ENCODE assay signal across 7 cellular contexts in genomic region chr21:45404726-45405270, GRCh38. TPM values are rescaled to one million over a fixed set of nuclear protein-coding genes. Genes with fewer than 3 reads are reported as not detected.
DNase-seq lines count a peak whose midpoint lies in the region; ATAC-seq, FAIRE-seq and TF ChIP-seq lines count a peak whose summit lies in the region.

COL18A1 (plus strand) TSS chr21:45405165; CDS start chr21:45405231, 66 bp downstream.

- H3K56ac ChIP-seq in H9 (ENCODE audit: insufficient read length, low read depth, low read length) = no peak within 1 kb of the TSS

- no peaks in the 10 kb centered on the region for H3K36me3 ChIP-seq in mammary epithelial cell (ENCODE audit: insufficient read depth, low read length)
- H3K36me3 ChIP-seq in keratinocyte (ENCODE audit: control insufficient read depth in 2 of 2, extremely low read depth in 1 of 2, insufficient read depth in 2 of 2, low read length in 2 of 2) = no peaks in the 10 kb centered on the region

- no peaks in the 10 kb centered on the region for H3K9me3 ChIP-seq in H9 (ENCODE audit: control insufficient read depth, low read depth, low read length)
- peaks cover 11% of the 10 kb centered on the region for H3K9me3 ChIP-seq in mammary epithelial cell (replicated peaks; ENCODE audit: insufficient read depth, low read length)
- peaks cover 2% of the 10 kb centered on the region for H3K9me3 ChIP-seq in keratinocyte (ENCODE audit: control insufficient read depth, low read depth, low read length)

- no peak within 1 kb of the TSS for H2BK12ac ChIP-seq in H9 (ENCODE audit: insufficient read length, low read depth, low read length)

- H3K79me2 ChIP-seq in H9 (ENCODE audit: insufficient read depth, low read length) (peaks cover 25% of the 10 kb centered on the region; the same call in 1 of the 2 replicates), mammary epithelial cell (ENCODE audit: insufficient read depth, low read length) (peaks cover 18% of the 10 kb centered on the region), keratinocyte (ENCODE audit: control insufficient read depth, insufficient read depth, low read length) (peaks cover 6% of the 10 kb centered on the region)

- H3K23me2 ChIP-seq in H9 (ENCODE audit: insufficient read length, low read depth, low read length, poor library complexity, severe bottlenecking) = peaks cover 10% of the 10 kb centered on the region

- no peak within 1 kb of the TSS for H4K8ac ChIP-seq in H9 (replicated peaks; ENCODE audit: insufficient read length, low read depth, low read length)

- H3T11ph ChIP-seq in H9 (ENCODE audit: low read length) = no peak within 1 kb of the TSS

- CTCF ChIA-PET in mammary epithelial cell (lab: Charles Lee; ENCODE audit: low non-redundant PET) = no interaction called here

- no peak for ATAC-seq in HG03354 (IDR thresholded peaks at IDR 0.05; ENCODE audit: poor library complexity, severe bottlenecking, unreplicated experiment)

- H3K14ac ChIP-seq in H9 (ENCODE audit: insufficient read depth, low read length) = peak within 1 kb of the TSS; percentile 63

- H2BK15ac ChIP-seq in H9 (ENCODE audit: low read depth, low read length) = no peak within 1 kb of the TSS

- H3K9ac ChIP-seq in H9 (ENCODE audit: extremely low read depth, insufficient read length, low read length) (no peak within 1 kb of the TSS), mammary epithelial cell (ENCODE audit: insufficient read depth, low read length) (no peak within 1 kb of the TSS), keratinocyte (ENCODE audit: control insufficient read depth, extremely low read depth, insufficient read depth, low read length) (peak within 1 kb of the TSS; percentile 54)

- TF ChIP-seq CTCF in H9 (conservative IDR thresholded peaks at IDR 0.05) (no peak), mammary epithelial cell (conservative IDR thresholded peaks at IDR 0.05 in 1 of 2, IDR thresholded peaks at IDR 0.05 in 1 of 2; ENCODE audit: extremely low read depth in 1 of 2, insufficient read depth in 1 of 2, low read depth in 1 of 2, low read length in 2 of 2) (no peak), keratinocyte (optimal IDR thresholded peaks at IDR 0.05 in 1 of 3, IDR thresholded peaks at IDR 0.05 in 1 of 3, conservative IDR thresholded peaks at IDR 0.05 in 1 of 3; ENCODE audit: extremely low read depth in 1 of 3, insufficient read depth in 2 of 3, low read length in 3 of 3) (no peak)

- H3K23ac ChIP-seq in H9 (ENCODE audit: insufficient read length, low read depth, low read length) = no peak within 1 kb of the TSS

- peaks cover 6% of the 10 kb centered on the region for H3K9me1 ChIP-seq in keratinocyte (ENCODE audit: control insufficient read depth, extremely low read depth, insufficient read depth, low read length)

- FAIRE-seq in keratinocyte (lab: Jason Lieb, UNC) = no peak

- peaks cover 14 to 16% of the 10 kb centered on the region in 2 experiments for H3K9me3 Mint-ChIP-seq in H9

- peak within 1 kb of the TSS; percentile 51; the same call in 1 of the 2 replicates for H3K4ac ChIP-seq in H9 (ENCODE audit: low read depth, low read length)

- H3K27me3 ChIP-seq in H9 (ENCODE audit: insufficient read depth, low read length) (no peaks in the 10 kb centered on the region), mammary epithelial cell (ENCODE audit: insufficient read depth, low read length) (no peaks in the 10 kb centered on the region), keratinocyte (ENCODE audit: control insufficient read depth, extremely low read depth, insufficient read depth, low read length) (no peaks in the 10 kb centered on the region)

- H3K18ac ChIP-seq in H9 (ENCODE audit: insufficient read length, low read depth, low read length) = peak within 1 kb of the TSS; percentile 68

- H2BK120ac ChIP-seq in H9 (ENCODE audit: low read depth, low read length, poor library complexity, severe bottlenecking) = no peak within 1 kb of the TSS

- no peak within 1 kb of the TSS for H2AK5ac ChIP-seq in H9 (ENCODE audit: insufficient read length, low read length)

- H2BK5ac ChIP-seq in H9 (ENCODE audit: insufficient read length, low read length) = no peak within 1 kb of the TSS

- H3K79me1 ChIP-seq in H9 (ENCODE audit: insufficient read depth, low read depth, low read length, poor library complexity, severe bottlenecking) = no peaks in the 10 kb centered on the region

- peaks cover 15% of the 10 kb centered on the region; the same call in 1 of the 2 replicates for H3K4me1 ChIP-seq in H9 (ENCODE audit: insufficient read depth, low read length)
- H3K4me1 ChIP-seq in mammary epithelial cell (ENCODE audit: insufficient read depth, low read length) = peaks cover 54% of the 10 kb centered on the region
- H3K4me1 ChIP-seq in keratinocyte (ENCODE audit: control insufficient read depth, extremely low read depth, insufficient read depth, low read length) = peaks cover 60% of the 10 kb centered on the region

- peaks cover 45 to 48% of the 10 kb centered on the region in 2 experiments for H3K4me1 Mint-ChIP-seq in H9

- no peak within 1 kb of the TSS for H2BK20ac ChIP-seq in H9 (ENCODE audit: low read depth, low read length, poor library complexity, severe bottlenecking)

- H4K5ac ChIP-seq in H9 (ENCODE audit: insufficient read length, low read depth, low read length) = no peak within 1 kb of the TSS

- BruUV-seq in mammary epithelial cell (replicated peaks; lab: Mats Ljungman, UMichigan) = no TSS peak

- H3K4me3 ChIP-seq in mammary epithelial cell (replicated peaks in 1 of 3; ENCODE audit: insufficient read depth in 1 of 3, low read depth in 2 of 3, low read length in 3 of 3) (peak within 1 kb of the TSS; percentile 31 to 62 (median 50)), keratinocyte (ENCODE audit: control insufficient read depth in 2 of 3, extremely low read depth in 1 of 3, insufficient read depth in 2 of 3, low read depth in 1 of 3, low read length in 3 of 3) (peak within 1 kb of the TSS; percentile 42 to 75 (median 67))

- intact Hi-C loops in mammary epithelial cell (cut with micrococcal nuclease) = loop anchor here (1.0 to 10.0 kb wide), 3 partner anchors 34 to 470 kb away; no protein-coding TSS in a partner anchor

- H3K27ac ChIP-seq in H9 (ENCODE audit: insufficient read length, low read depth, low read length) (no peak within 1 kb of the TSS), mammary epithelial cell (ENCODE audit: insufficient read depth, low read depth, low read length) (peak within 1 kb of the TSS; percentile 16), keratinocyte (ENCODE audit: control insufficient read depth, insufficient read depth, low read length) (peak within 1 kb of the TSS; percentile 78)

- peak within 1 kb of the TSS; percentile 78 to 88 for H3K4me3 Mint-ChIP-seq in H9

- no peak within 1 kb of the TSS for H4K91ac ChIP-seq in H9 (ENCODE audit: insufficient read length, low read depth, low read length)

- H4K20me1 ChIP-seq in H9 (ENCODE audit: control insufficient read depth, insufficient read depth, insufficient read length) = peaks cover 2% of the 10 kb centered on the region
- no peaks in the 10 kb centered on the region for H4K20me1 ChIP-seq in mammary epithelial cell (ENCODE audit: insufficient read depth, low read length)
- peaks cover 11% of the 10 kb centered on the region for H4K20me1 ChIP-seq in keratinocyte (ENCODE audit: control insufficient read depth, extremely low read depth, insufficient read depth, low read length)

- no peak within 1 kb of the TSS for H2AFZ ChIP-seq in H9 (ENCODE audit: low read length)
- peak within 1 kb of the TSS; percentile 82 for H2AFZ ChIP-seq in mammary epithelial cell (ENCODE audit: low read depth, low read length)
- peak within 1 kb of the TSS; percentile 9 for H2AFZ ChIP-seq in keratinocyte (ENCODE audit: control insufficient read depth, low read length)

- H3K27me3 Mint-ChIP-seq in H9 (ENCODE audit: low read depth) = peaks cover 24% of the 10 kb centered on the region

- peak within 1 kb of the TSS; percentile 71 to 92 (median 71); a peak in 6 of 7 replicates for H3K27ac Mint-ChIP-seq in H9

- WGBS in H9 (ENCODE audit: extremely low coverage, insufficient read length, low lambda C conversion rate) = no CpG with 5 or more reads among the region's 70 CpGs
- WGBS in mammary epithelial cell (ENCODE audit: low coverage, missing lambda C conversion rate) = no CpG with 5 or more reads among the region's 70 CpGs

- dilution Hi-C loops in mammary epithelial cell (cut with HindIII; ENCODE audit: low sequenced_read_pairs) (loop anchor here (5.0 kb wide), 1 partner anchor 58 kb away; no protein-coding TSS in a partner anchor), keratinocyte (cut with MboI; ENCODE audit: extremely low pct_ligation_motif_present, low sequenced_read_pairs) (no loop called here)

- peak within 1 kb of the TSS; percentile 77 for H3K4me2 ChIP-seq in H9 (ENCODE audit: insufficient read depth, insufficient read length, low read length)
- peak within 1 kb of the TSS; percentile 93 for H3K4me2 ChIP-seq in mammary epithelial cell (ENCODE audit: insufficient read depth, low read depth, low read length)
- peak within 1 kb of the TSS; percentile 84 for H3K4me2 ChIP-seq in keratinocyte (ENCODE audit: control insufficient read depth, extremely low read depth, insufficient read depth, low read depth, low read length)

- in situ Hi-C loops in mammary epithelial cell (cut with MboI; ENCODE audit: low sequenced_read_pairs in 2 of 2) = no loop called here

- DNase-seq in H9 (peak; percentile 84), SW480 (ENCODE audit: low spot score) (peak; percentile 52), mammary epithelial cell (peak; percentile 37), keratinocyte (ENCODE audit: low read depth, low spot score) (no peak), KG1 (lab: John Stamatoyannopoulos, UW) (no peak)
- peak; percentile 16 to 54 for DNase-seq in stimulated activated CD4-positive, alpha-beta T cell treated with anti-CD3 and anti-CD28 coated beads, Interleukin-1b, Interleukin-23, amount 100 ng/mL, for 4 hours (ENCODE audit: low read depth in 2 of 2)

- peaks cover 4 to 26% (median 11%) of the 10 kb centered on the region in 3 experiments for H3K36me3 Mint-ChIP-seq in H9 (ENCODE audit: insufficient read depth in 1 of 3, low read depth in 3 of 3)

RNA-seq across cellular contexts. Expression of gene COL18A1, which starts in this region (rescaled TPM):
- total RNA-seq in H9 (2021) (232 and 234 TPM in 2 replicates), mammary epithelial cell (10 to 100 TPM; 45.6 to 79.7 TPM)
- polyA plus RNA-seq in mammary epithelial cell (27.3 TPM), keratinocyte (13.0 to 24.0 TPM (median 18.9 TPM) in 3 replicates)
- polyA minus RNA-seq in mammary epithelial cell (7.5 TPM), keratinocyte (11.7 to 21.3 TPM (median 14.4 TPM) in 3 replicates)
- 3.9 TPM for polyA plus RNA-seq in keratinocyte (2011; ENCODE audit: low read depth)
- 3.2 and 8.8 TPM in 2 replicates for polyA plus RNA-seq in keratinocyte (2011; cell fraction: cytosol; rRNA removed)
- 44.9 and 77.1 TPM in 2 replicates for polyA plus RNA-seq in keratinocyte (2011; cell fraction: nucleus; rRNA removed)
- 9.3 and 34.2 TPM in 2 replicates for polyA plus RNA-seq in keratinocyte (2012; ENCODE audit: low replicate concordance)
- polyA minus RNA-seq in keratinocyte (2011; cell fraction: cytosol; rRNA and poly(A)+ RNA removed) = 32.4 TPM
- 84.5 and 98.7 TPM in 2 replicates for polyA minus RNA-seq in keratinocyte (2011; cell fraction: nucleus; rRNA and poly(A)+ RNA removed)

Comparison
In these comparisons a context has a peak if more than half of its experiments do, and no peak if none do; other contexts are left out.
1. DNase-seq: peak in H9 (single experiment), SW480 (single experiment), mammary epithelial cell (single experiment) and stimulated activated CD4-positive, alpha-beta T cell treated with anti-CD3 and anti-CD28 coated beads, Interleukin-1b, Interleukin-23, amount 100 ng/mL, for 4 hours (2 of 2); none in keratinocyte (single experiment) and KG1 (single experiment).
2. Peak in every context shown above with its lines, with median percentiles within 50 percentile points of each other: H3K4me2 ChIP-seq.